In genomic region chr15:48855501-48856440, GRCh38 we compare ENCODE assay signal across 8 cellular contexts. TPM values are rescaled to one million over a fixed set of nuclear protein-coding genes. Genes with fewer than 3 reads are reported as not detected.
DNase-seq lines count a peak whose midpoint lies in the region; ATAC-seq and TF ChIP-seq lines count a peak whose summit lies in the region.

No MANE protein-coding gene starts in this region.

- POLR2A ChIA-PET in activated CD4-positive, alpha-beta T cell treated with anti-CD3 and anti-CD28 coated beads for 36 hours (lab: Charles Lee) = no interaction called here

- H3K27ac ChIP-seq in right lobe of liver = no peak overlapping the region
- H3K27ac ChIP-seq in ovary = no peak overlapping the region

- H3K36me3 Mint-ChIP-seq in activated CD4-positive, alpha-beta T cell treated with anti-CD3 and anti-CD28 coated beads for 36 hours (ENCODE audit: low read depth) = no peaks in the 10 kb centered on the region

- TF ChIP-seq POLR2A in right lobe of liver (IDR thresholded peaks at IDR 0.05) = no peak
- TF ChIP-seq POLR2A in ovary (IDR thresholded peaks at IDR 0.05) = no peak

- no peaks in the 10 kb centered on the region for H3K36me3 ChIP-seq in right lobe of liver
- H3K36me3 ChIP-seq in ovary = no peaks in the 10 kb centered on the region

- intact Hi-C loops in right lobe of liver (cut with DNase I) = no loop called here
- intact Hi-C loops in activated CD4-positive, alpha-beta T cell treated with anti-CD3 and anti-CD28 coated beads for 36 hours (cut with DNase I, micrococcal nuclease) = no loop called here
- intact Hi-C loops in ovary (cut with DNase I) = loop anchor here in 1 of 4 donors (5.0 kb wide), 1 partner anchor 1292 kb away; no protein-coding TSS in a partner anchor

- TF ChIP-seq EP300 in ovary (IDR thresholded peaks at IDR 0.05) = no peak

- H3K4me3 Mint-ChIP-seq in activated CD4-positive, alpha-beta T cell treated with anti-CD3 and anti-CD28 coated beads for 36 hours = no peak overlapping the region

- CTCF ChIA-PET in activated CD4-positive, alpha-beta T cell treated with anti-CD3 and anti-CD28 coated beads for 36 hours (lab: Charles Lee) = interaction anchor here (7.4 kb wide), 1 partner anchor 119 kb away, joined by 76 read pairs; no protein-coding TSS in a partner anchor

- no peaks in the 10 kb centered on the region for H3K4me1 Mint-ChIP-seq in activated CD4-positive, alpha-beta T cell treated with anti-CD3 and anti-CD28 coated beads for 36 hours

- DNase-seq in AG20443 (ENCODE audit: low spot score) (peak; percentile 59), HuH-7.5 (ENCODE audit: low spot score) (peak; percentile 19), astrocyte of the hippocampus (ENCODE audit: low read depth, low spot score) (peak; percentile 72), right lobe of liver (no peak), ovary (no peak)
- DNase-seq in activated CD4-positive, alpha-beta T cell treated with anti-CD3 and anti-CD28 coated beads for 36 hours = no peak

- peak; percentile 88 to 98 (median 94) for ATAC-seq in right lobe of liver
- no peak for ATAC-seq in HG03521 (IDR thresholded peaks at IDR 0.05; ENCODE audit: unreplicated experiment)
- ATAC-seq in activated CD4-positive, alpha-beta T cell treated with anti-CD3 and anti-CD28 coated beads for 36 hours = no peak
- ATAC-seq in HG02840 (IDR thresholded peaks at IDR 0.05; ENCODE audit: low FRiP score, unreplicated experiment) = no peak

- no peaks in the 10 kb centered on the region for H3K9me3 ChIP-seq in right lobe of liver
- H3K9me3 ChIP-seq in ovary = no peaks in the 10 kb centered on the region

- H3K27me3 Mint-ChIP-seq in activated CD4-positive, alpha-beta T cell treated with anti-CD3 and anti-CD28 coated beads for 36 hours = peaks cover 4% of the 10 kb centered on the region

- no peak overlapping the region for H3K27ac Mint-ChIP-seq in activated CD4-positive, alpha-beta T cell treated with anti-CD3 and anti-CD28 coated beads for 36 hours

- H3K4me3 ChIP-seq in right lobe of liver (no peak overlapping the region), ovary (no peak overlapping the region)

- peaks cover 0 to 9% (median 2%) of the 10 kb centered on the region in 4 donors for H3K4me1 ChIP-seq in right lobe of liver
- peaks cover 5% of the 10 kb centered on the region for H3K4me1 ChIP-seq in ovary (ENCODE audit: insufficient read depth)

- H3K27me3 ChIP-seq in right lobe of liver (no peaks in the 10 kb centered on the region), ovary (no peaks in the 10 kb centered on the region)

- WGBS in right lobe of liver (ENCODE audit: insufficient coverage, low coverage, low lambda C conversion rate, missing lambda C conversion rate) = 13% methylated on average over 6 of the region's 6 CpGs
- 7 to 15% (median 8%) methylated on average over 6 of the region's 6 CpGs for WGBS in ovary, 3 donors

- H3K9me3 Mint-ChIP-seq in activated CD4-positive, alpha-beta T cell treated with anti-CD3 and anti-CD28 coated beads for 36 hours (ENCODE audit: low read depth) = no peaks in the 10 kb centered on the region

- TF ChIP-seq CTCF in right lobe of liver (IDR thresholded peaks at IDR 0.05) (peak; percentile 53 to 64 (median 61)), ovary (IDR thresholded peaks at IDR 0.05) (peak in 1 of 3 donors; percentile 32)

RNA-seq across cellular contexts. Expression of gene EID1, which starts 22.2 kb away (rescaled TPM):
- 10 to 100 TPM; 33.6 to 69.3 (median 47.5) TPM for total RNA-seq in right lobe of liver
- total RNA-seq in activated CD4-positive, alpha-beta T cell treated with anti-CD3 and anti-CD28 coated beads for 36 hours = 10 to 100 TPM; 73.6 to 82.5 TPM
- 100 to 1,000 TPM; 151 to 256 (median 219) TPM for total RNA-seq in ovary
- 100 to 1,000 TPM; 206 to 229 TPM for polyA plus RNA-seq in ovary

RNA-seq across cellular contexts. Expression of gene CEP152, which starts 44.9 kb away (rescaled TPM):
- total RNA-seq in right lobe of liver (10 to 100 TPM in 1 of 6 experiments, 1 to 10 TPM in 4, under 1 TPM in 1; 0.93 to 40.3 (median 2.0) TPM), ovary (1 to 10 TPM; 1.7 to 3.7 (median 2.5) TPM)
- total RNA-seq in activated CD4-positive, alpha-beta T cell treated with anti-CD3 and anti-CD28 coated beads for 36 hours = 10 to 100 TPM; 34.4 to 42.2 TPM
- 1 to 10 TPM; 1.4 to 1.8 TPM for polyA plus RNA-seq in ovary

Comparison
In these comparisons a context has a peak if more than half of its experiments do, and no peak if none do; other contexts are left out.
1. DNase-seq: peak in AG20443 (single experiment), HuH-7.5 (single experiment) and astrocyte of the hippocampus (single experiment); none in right lobe of liver (0 of 3), activated CD4-positive, alpha-beta T cell treated with anti-CD3 and anti-CD28 coated beads for 36 hours (single experiment) and ovary (0 of 5).
2. ATAC-seq: peak in right lobe of liver (4 of 4); none in HG03521 (single experiment), activated CD4-positive, alpha-beta T cell treated with anti-CD3 and anti-CD28 coated beads for 36 hours (single experiment) and HG02840 (single experiment).